ENCODE assay signal across 14 cellular contexts in the genomic region with DNA sequence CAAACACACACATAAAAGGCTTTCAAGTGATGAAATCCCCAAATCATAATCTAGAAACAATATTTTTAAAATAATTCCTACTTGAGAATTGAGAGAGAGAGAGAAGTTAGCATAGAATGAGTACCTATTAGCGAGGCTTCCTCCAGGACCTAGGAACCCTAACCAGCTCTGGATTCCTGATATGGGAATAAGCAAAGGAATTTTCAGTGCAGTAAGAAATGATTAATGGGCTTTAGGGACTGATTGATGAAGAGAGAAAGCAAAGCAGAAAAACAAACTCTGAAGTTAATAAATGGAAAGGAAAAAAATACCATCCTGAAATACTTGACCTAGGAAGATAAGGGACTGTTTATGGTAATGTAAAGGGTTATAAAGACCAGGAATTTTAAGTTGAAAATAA.
"Had no signal": no experiment of that assay in that cellular context is flagged by ENCODE, and none has a peak within 500 bp of the region (broad histone marks: within the 10 kb centered on the region; RNA-seq: fewer than 3 reads in every experiment).

No MANE protein-coding gene starts in this region.

- H3K4me1 ChIP-seq: pancreas, stomach had no signal

- DNase-seq: activated CD4-positive, alpha-beta T cell treated with anti-CD3 and anti-CD28 coated beads, Interleukin-2, amount 50 U/mL, for 4 hours; activated gamma-delta T cell; activated naive CD8-positive, alpha-beta T cell treated with anti-CD3 and anti-CD28 coated beads for 36 hours; activated T-cell treated with anti-CD3 and anti-CD28 coated beads, Interleukin-2, amount 50 U/mL, for 48 hours; erythroblast; left ventricle myocardium superior; stimulated activated CD4-positive, alpha-beta T cell treated with anti-CD3 and anti-CD28 coated beads, Interleukin-4, amount 100 ng/mL, for 4 hours; stomach; T-helper 2 cell had no signal

- H3K4me1 Mint-ChIP-seq: activated naive CD8-positive, alpha-beta T cell treated with anti-CD3 and anti-CD28 coated beads for 36 hours; neural crest cell had no signal

- H3K36me3 ChIP-seq: pancreas, stomach, thyroid gland had no signal

- H3K27ac ChIP-seq: pancreas, stomach, thyroid gland had no signal

- H3K9me3 ChIP-seq: pancreas, stomach, thyroid gland had no signal

- H3K27ac Mint-ChIP-seq: activated naive CD8-positive, alpha-beta T cell treated with anti-CD3 and anti-CD28 coated beads for 36 hours; dendritic cell treated with granulocyte-macrophage colony-stimulating factor and Interleukin-4, amounts not matched to agents 40 ng/mL and 50 ng/mL, for 4 days had no signal

- H3K27me3 Mint-ChIP-seq: activated naive CD8-positive, alpha-beta T cell treated with anti-CD3 and anti-CD28 coated beads for 36 hours; dendritic cell treated with granulocyte-macrophage colony-stimulating factor and Interleukin-4, amounts not matched to agents 40 ng/mL and 50 ng/mL, for 4 days had no signal

- H3K27me3 ChIP-seq: pancreas, stomach, thyroid gland had no signal

- H3K4me3 Mint-ChIP-seq: activated naive CD8-positive, alpha-beta T cell treated with anti-CD3 and anti-CD28 coated beads for 36 hours; dendritic cell treated with granulocyte-macrophage colony-stimulating factor and Interleukin-4, amounts not matched to agents 40 ng/mL and 50 ng/mL, for 4 days; neural crest cell had no signal

- ATAC-seq: activated CD4-positive, CD25-positive, alpha-beta regulatory T cell treated with anti-CD3 and anti-CD28 coated beads, Interleukin-2, amount 50 U/mL, for 24 hours had no signal

- H3K4me3 ChIP-seq: pancreas, stomach, thyroid gland had no signal
